27 cellular contexts compared by ENCODE assay signal in the genomic region with DNA sequence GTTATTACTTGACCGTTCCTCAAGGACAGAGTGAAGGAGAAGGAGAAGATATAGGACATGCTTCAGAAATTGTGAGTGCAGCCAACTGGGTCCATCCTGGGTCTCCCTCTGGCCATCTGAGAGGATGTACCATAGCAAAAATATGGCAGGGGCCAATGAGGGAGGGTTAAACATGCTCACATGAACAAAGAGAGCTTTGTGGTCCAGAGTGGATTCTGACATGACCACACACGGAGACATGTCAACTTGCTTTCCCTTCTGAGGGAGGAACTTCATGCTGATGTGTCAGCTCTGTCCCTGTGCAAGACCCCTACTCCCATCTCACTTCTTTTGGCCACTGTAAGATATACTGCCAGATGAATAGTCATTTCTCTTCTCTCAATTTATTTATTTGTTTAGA. TPM values are rescaled to one million over a fixed set of nuclear protein-coding genes. Genes with fewer than 3 reads are reported as not detected.
DNase-seq lines count a peak whose midpoint lies in the region; ATAC-seq, FAIRE-seq and TF ChIP-seq lines count a peak whose summit lies in the region.
"Had no signal": no experiment of that assay in that cellular context is flagged by ENCODE, and none has a peak within 500 bp of the region (broad histone marks: within the 10 kb centered on the region; RNA-seq: fewer than 3 reads in every experiment).

No MANE protein-coding gene starts in this region.

- H2BK20ac ChIP-seq in H1 (ENCODE audit: low read length): no peak overlapping the region

- H2AFZ ChIP-seq in H1 (ENCODE audit: low read length): no peak overlapping the region

- in situ Hi-C loops in SK-MEL-5 (cut with HindIII; ENCODE audit: low pct_unique_long_range_greater_than_20kb, low sequenced_read_pairs): no loop called here

- no peak overlapping the region for H4K91ac ChIP-seq in H1 (replicated peaks; ENCODE audit: insufficient read length, low read length)

- H3K36me3 ChIP-seq in left ventricle myocardium inferior: no peaks in the 10 kb centered on the region
- no peaks in the 10 kb centered on the region for H3K36me3 ChIP-seq in H1 (ENCODE audit: control insufficient read depth in 2 of 4, insufficient read depth in 4 of 4, low read length in 3 of 4)
- H3K36me3 ChIP-seq: BE2C had no signal

- no peak overlapping the region for H3K9ac ChIP-seq in H1 (replicated peaks in 1 of 4; ENCODE audit: extremely low read depth in 1 of 4, low read depth in 3 of 4, low read length in 3 of 4)
- H3K9ac ChIP-seq: BLaER1 had no signal

- no peaks in the 10 kb centered on the region for H3K79me1 ChIP-seq in H1 (ENCODE audit: low read depth, low read length)

- no peak for ATAC-seq in GM21619 (IDR thresholded peaks at IDR 0.05; ENCODE audit: unreplicated experiment)
- ATAC-seq: GM12878 had no signal

- no peak for TF ChIP-seq RAD21 in H1 (IDR thresholded peaks at IDR 0.05 in 1 of 2, conservative IDR thresholded peaks at IDR 0.05 in 1 of 2; ENCODE audit: low read depth in 2 of 2, low read length in 2 of 2)

- H3K79me2 ChIP-seq in H1 (ENCODE audit: control insufficient read depth in 1 of 2, insufficient read depth in 2 of 2, low read length in 2 of 2): no peaks in the 10 kb centered on the region

- intact Hi-C loops in cardiac septum (cut with DNase I): loop anchor here (10.0 kb wide), 1 partner anchor 412 kb away; a partner anchor contains a TSS
- intact Hi-C loops in left ventricle myocardium inferior (cut with micrococcal nuclease): no loop called here

- peak; percentile 1 for DNase-seq in cardiac septum (ENCODE audit: low spot score)
- DNase-seq in left ventricle myocardium inferior: no peak
- no peak for DNase-seq in GM12891 (ENCODE audit: insufficient read length, low spot score)
- DNase-seq in SK-MEL-5 (ENCODE audit: low read depth, low spot score): peak; percentile 11
- DNase-seq in H1 (ENCODE audit: low read depth in 1 of 2, low spot score in 2 of 2): no peak
- DNase-seq in medulla oblongata (ENCODE audit: extremely low spot score): no peak
- DNase-seq in NCI-H128 (lab: John Stamatoyannopoulos, UW; ENCODE audit: unreplicated experiment): no peak
- DNase-seq: ACHN; BE2C; C1 segment of cervical spinal cord; CD4-positive, alpha-beta memory T cell; CD4-positive, CD25-positive, alpha-beta regulatory T cell; CD8-positive, alpha-beta memory T cell; COR-L47; DMS 273 treated with DMSO at 0.1 percent for 48 hours; DMS153; DMS53; DMS79; DND-41; EL; GDM1 had no signal

- FAIRE-seq in GM12891 (lab: Jason Lieb, UNC) (peak; percentile 13), H1 (lab: Jason Lieb, UNC) (no peak)
- FAIRE-seq: A204.1, GM12878, GM19239 had no signal

- peaks cover 10% of the 10 kb centered on the region for H3K23me2 ChIP-seq in H1 (ENCODE audit: low read depth, low read length)

- no peak overlapping the region for H3K23ac ChIP-seq in H1 (ENCODE audit: insufficient read length)

- no peak for TF ChIP-seq EP300 in H1 (IDR thresholded peaks at IDR 0.05; ENCODE audit: borderline replicate concordance in 1 of 2, low read depth in 2 of 2, low read length in 2 of 2)

- H3K9me3 ChIP-seq in left ventricle myocardium inferior (replicated peaks) (no peaks in the 10 kb centered on the region), H1 (ENCODE audit: insufficient read depth in 2 of 2, low read depth in 1 of 2, low read length in 1 of 2) (no peaks in the 10 kb centered on the region)
- H3K9me3 ChIP-seq: BE2C, BLaER1 had no signal

- WGBS in H1 (ENCODE audit: extremely low coverage in 1 of 2, insufficient coverage in 1 of 2, insufficient read length in 1 of 2, insufficient replicate concordance in 2 of 2, low coverage in 1 of 2, low lambda C conversion rate in 2 of 2, missing lambda C conversion rate in 1 of 2), 2 experiments: 93% methylated on average over 2 of the region's 2 CpGs; no CpG with 5 or more reads in 1 of the 2 experiments

- H3K27me3 ChIP-seq in left ventricle myocardium inferior (ENCODE audit: low read depth): peaks cover 35% of the 10 kb centered on the region
- H3K27me3 ChIP-seq in H1 (replicated peaks in 1 of 4; ENCODE audit: control insufficient read depth in 3 of 4, extremely low read depth in 1 of 4, insufficient read depth in 3 of 4, low read length in 3 of 4): peaks cover 0 to 19% (median 13%) of the 10 kb centered on the region in 4 experiments; a peak in 6 of 7 replicates
- H3K27me3 ChIP-seq: BLaER1 had no signal

- POLR2A ChIA-PET in H1 (lab: Charles Lee; ENCODE audit: partially characterized antibody): no interaction called here

- no peak overlapping the region for H2BK15ac ChIP-seq in H1 (ENCODE audit: low read length)

- H4K5ac ChIP-seq in H1 (ENCODE audit: insufficient read length, low read depth, low read length): no peak overlapping the region

- H3K27ac ChIP-seq in left ventricle myocardium inferior (replicated peaks) (no peak overlapping the region), H1 (ENCODE audit: low read depth, low read length) (no peak overlapping the region)
- H3K27ac ChIP-seq: 22Rv1, BLaER1 had no signal

- no peak overlapping the region for H2BK5ac ChIP-seq in H1 (ENCODE audit: low read depth, low read length)

- no peak overlapping the region for H2BK120ac ChIP-seq in H1 (replicated peaks; ENCODE audit: low read depth, low read length)

- CTCF ChIA-PET in H1 (lab: Charles Lee; ENCODE audit: partially characterized antibody): interaction anchor here (0.7 to 1.7 kb wide), 7 partner anchors 12 to 172 kb away, joined by 3 to 8 read pairs (median 4); no protein-coding TSS in a partner anchor

- no peak overlapping the region for H3K4me2 ChIP-seq in H1 (ENCODE audit: insufficient read depth in 1 of 2, low read depth in 2 of 2, low read length in 2 of 2)
- H3K4me2 ChIP-seq: BLaER1 had no signal

- H3K14ac ChIP-seq in H1 (ENCODE audit: insufficient read length): no peak overlapping the region

- H3K4me3 ChIP-seq in left ventricle myocardium inferior: no peak overlapping the region
- no peak overlapping the region for H3K4me3 ChIP-seq in H1 (ENCODE audit: extremely low read depth in 1 of 4, insufficient read depth in 2 of 4, low read depth in 3 of 4, low read length in 4 of 4)
- H3K4me3 ChIP-seq: BLaER1, GM12878 had no signal

- no peak for TF ChIP-seq CTCF in left ventricle myocardium inferior (IDR thresholded peaks at IDR 0.05; ENCODE audit: borderline replicate concordance)
- no peak for TF ChIP-seq CTCF in H1 (IDR thresholded peaks at IDR 0.05; ENCODE audit: control extremely low read depth in 1 of 3, insufficient read depth in 1 of 3, low read depth in 1 of 3, low read length in 3 of 3)

- no peak overlapping the region for H3K56ac ChIP-seq in H1 (replicated peaks; ENCODE audit: insufficient read length, low read depth, low read length)

- no peaks in the 10 kb centered on the region for H4K20me1 ChIP-seq in H1 (replicated peaks in 1 of 2; ENCODE audit: control insufficient read depth in 1 of 2, insufficient read depth in 2 of 2, low read length in 2 of 2)

- H3K4me1 ChIP-seq in left ventricle myocardium inferior (peaks cover 34% of the 10 kb centered on the region), H1 (replicated peaks in 1 of 4; ENCODE audit: control insufficient read depth in 3 of 4, insufficient read depth in 4 of 4, low read length in 3 of 4) (peaks cover 0 to 10% (median 3%) of the 10 kb centered on the region in 4 experiments; a peak in 6 of 7 replicates)
- H3K4me1 ChIP-seq: BE2C had no signal

- H4K8ac ChIP-seq in H1 (ENCODE audit: extremely low read depth, insufficient read depth, low read length): no peak overlapping the region

- H3K18ac ChIP-seq in H1 (ENCODE audit: extremely low read depth, low read length): no peak overlapping the region

- TF ChIP-seq POLR2A in GM12891 (IDR thresholded peaks at IDR 0.05; ENCODE audit: low read depth, low read length) (no peak), H1 (IDR thresholded peaks at IDR 0.05; ENCODE audit: control extremely low read depth in 1 of 2, low read depth in 2 of 2, low read length in 2 of 2) (no peak)

- H2BK12ac ChIP-seq in H1 (ENCODE audit: low read depth, low read length): no peak overlapping the region

- H2AK5ac ChIP-seq in H1 (ENCODE audit: low read depth, low read length): 0 out of 2 replicates have a peak overlapping the region, but pooled peaks have one; percentile 47

- no peak overlapping the region for H3K4ac ChIP-seq in H1 (replicated peaks; ENCODE audit: insufficient read length, low read depth, low read length)

TF ChIP-seq in GM12891, 5 proteins besides CTCF, POLR2A, EP300 and RAD21:
- TF ChIP-seq SPI1 (IDR thresholded peaks at IDR 0.05; ENCODE audit: low read depth, low read length) (no peak), POU2F2 (IDR thresholded peaks at IDR 0.05; ENCODE audit: low read depth, low read length) (no peak), POLR2AphosphoS5 (IDR thresholded peaks at IDR 0.05; ENCODE audit: low read depth, low read length) (no peak), TAF1 (IDR thresholded peaks at IDR 0.05; ENCODE audit: low read depth, low read length) (no peak), PAX5 (IDR thresholded peaks at IDR 0.05; ENCODE audit: insufficient read depth, low read length, severe bottlenecking) (no peak)

TF ChIP-seq in H1, 55 proteins besides CTCF, POLR2A, EP300 and RAD21 (continues in another document):
- TF ChIP-seq POU5F1 (IDR thresholded peaks at IDR 0.05; ENCODE audit: low read depth, low read length) (no peak), CHD2 (IDR thresholded peaks at IDR 0.05; ENCODE audit: low read length) (no peak), CTBP2 (IDR thresholded peaks at IDR 0.05; ENCODE audit: borderline replicate concordance, insufficient read depth, insufficient read length, low read length) (no peak), KDM5A (IDR thresholded peaks at IDR 0.05; ENCODE audit: low read length) (no peak), POLR2AphosphoS5 (IDR thresholded peaks at IDR 0.05; ENCODE audit: low read depth, low read length) (no peak)
- TF ChIP-seq, protein P1, sequence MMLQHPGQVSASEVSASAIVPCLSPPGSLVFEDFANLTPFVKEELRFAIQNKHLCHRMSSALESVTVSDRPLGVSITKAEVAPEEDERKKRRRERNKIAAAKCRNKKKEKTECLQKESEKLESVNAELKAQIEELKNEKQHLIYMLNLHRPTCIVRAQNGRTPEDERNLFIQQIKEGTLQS (IDR thresholded peaks at IDR 0.05; ENCODE audit: insufficient read depth, low read depth, low read length): no peak

RNA-seq across cellular contexts. Expression of a gene that starts 3.0 kb away (rescaled TPM):
- total RNA-seq in cardiac septum (4.2 TPM), left ventricle myocardium inferior (2.6 TPM)
- polyA plus RNA-seq in GM12891 (2012; ENCODE audit: low read depth, missing spikeins): 11.1 TPM
- 12.4 and 12.8 TPM in 2 replicates for total RNA-seq in SK-MEL-5 (2014; rRNA removed; shearing (Covaris generic))
- 18.9 and 32.5 TPM in 2 replicates for polyA plus RNA-seq in SK-MEL-5 (2015; cell fraction: cytosol; rRNA removed)
- polyA plus RNA-seq in SK-MEL-5 (2015; cell fraction: nucleus; rRNA removed): 10.6 and 13.3 TPM in 2 replicates
- 8.9 and 9.5 TPM in 2 replicates for total RNA-seq in H1 (2021; fragmentation: NEBNext Ultra II Directional; extraction: Animal tissue kit (Norgen Biotek cat#: 25700))
- 7.5 and 7.6 TPM in 2 replicates for polyA plus RNA-seq in H1 (2011; rRNA removed)
- 5.0 TPM for polyA plus RNA-seq in H1 (2011; cell fraction: cytosol; rRNA removed)
- 7.6 TPM for polyA plus RNA-seq in H1 (2011; cell fraction: nucleus; rRNA removed)
- polyA plus RNA-seq in H1 (2012, experiment 1 of 2): 4.4 to 7.8 TPM (median 5.7 TPM) in 4 replicates
- polyA plus RNA-seq in H1 (2012, experiment 2 of 2): 0.92 TPM
- 4.3 TPM for polyA plus RNA-seq in H1 (2013, experiment 1 of 2)
- 4.7 TPM for polyA plus RNA-seq in H1 (2013, experiment 2 of 2)
- 17.4 and 24.7 TPM in 2 replicates for polyA minus RNA-seq in H1 (2011; rRNA and poly(A)+ RNA removed)
- 4.4 TPM for polyA minus RNA-seq in H1 (2011; cell fraction: cytosol; rRNA and poly(A)+ RNA removed)
- 22.5 TPM for polyA minus RNA-seq in H1 (2011; cell fraction: nucleus; rRNA and poly(A)+ RNA removed)

Comparison
In these comparisons a context has a peak if more than half of its experiments do, and no peak if none do; other contexts are left out.
1. DNase-seq: peak in cardiac septum (single experiment) and SK-MEL-5 (single experiment); none in left ventricle myocardium inferior (single experiment), GM12891 (single experiment), H1 (0 of 2), medulla oblongata (single experiment) and NCI-H128 (single experiment).